11 cellular contexts compared by ENCODE assay signal in genomic region chr11:43992834-43993637, GRCh38. TPM values are rescaled to one million over a fixed set of nuclear protein-coding genes. Genes with fewer than 3 reads are reported as not detected.
DNase-seq lines count a peak whose midpoint lies in the region; ATAC-seq and TF ChIP-seq lines count a peak whose summit lies in the region.
"Had no signal": no experiment of that assay in that cellular context is flagged by ENCODE, and none has a peak within 500 bp of the region (broad histone marks: within the 10 kb centered on the region; RNA-seq: fewer than 3 reads in every experiment).

No MANE protein-coding gene starts in this region.

- H3K36me3 ChIP-seq in SK-N-SH (replicated peaks in 1 of 2; ENCODE audit: control insufficient read depth in 1 of 2, insufficient read depth in 2 of 2, low read length in 1 of 2) (no peaks in the 10 kb centered on the region), liver (ENCODE audit: control insufficient read depth in 4 of 4, insufficient read depth in 3 of 4, low read depth in 1 of 4, low read length in 3 of 4) (no peaks in the 10 kb centered on the region), upper lobe of right lung (no peaks in the 10 kb centered on the region)

- no peaks in the 10 kb centered on the region for H4K20me1 ChIP-seq in SK-N-SH (ENCODE audit: insufficient read depth)

- H3K4me1 Mint-ChIP-seq in CD4-positive, alpha-beta T cell (ENCODE audit: low read depth) = no peaks in the 10 kb centered on the region
- peaks cover 5% of the 10 kb centered on the region for H3K4me1 Mint-ChIP-seq in activated T-cell treated with anti-CD3 and anti-CD28 coated beads, Interleukin-2, amount 50 U/mL, for 24 hours (ENCODE audit: low read depth)
- H3K4me1 Mint-ChIP-seq: activated B cell treated with CpG ODN at 0.5 μM for 24 hours had no signal

- intact Hi-C loops in upper lobe of right lung (cut with DNase I) = no loop called here
- intact Hi-C loops in CD4-positive, alpha-beta T cell (cut with DNase I, micrococcal nuclease) = no loop called here

- peak overlapping the region; percentile 24; the same call in 1 of the 2 replicates for H3K4me2 ChIP-seq in SK-N-SH

- H3K36me3 Mint-ChIP-seq in CD4-positive, alpha-beta T cell (ENCODE audit: low read depth) = no peaks in the 10 kb centered on the region
- no peaks in the 10 kb centered on the region for H3K36me3 Mint-ChIP-seq in activated T-cell treated with anti-CD3 and anti-CD28 coated beads, Interleukin-2, amount 50 U/mL, for 24 hours (ENCODE audit: low read depth)

- H3K4me3 ChIP-seq in SK-N-SH (ENCODE audit: low read depth in 2 of 2, low read length in 1 of 2) = 0 out of 4 replicates have a peak overlapping the region, but pooled peaks of 1 of the 2 experiments have one; percentile 6
- no peak overlapping the region for H3K4me3 ChIP-seq in liver (ENCODE audit: low read depth in 1 of 3, low read length in 3 of 3)
- H3K4me3 ChIP-seq in upper lobe of right lung = no peak overlapping the region

- H3F3A ChIP-seq in SK-N-SH (replicated peaks; ENCODE audit: insufficient read depth) = no peaks in the 10 kb centered on the region

- no peak overlapping the region for H2AFZ ChIP-seq in SK-N-SH (ENCODE audit: low read depth)

- CTCF ChIA-PET in SK-N-SH (lab: Yijun Ruan, JAX) = interaction anchor here (1.3 to 2.5 kb wide), 3 partner anchors 14 to 49 kb away, joined by 3 to 9 read pairs (median 3); no protein-coding TSS in a partner anchor
- CTCF ChIA-PET in CD4-positive, alpha-beta T cell (lab: Charles Lee) = interaction anchor here (0.7 kb wide), 1 partner anchor 23 kb away, joined by 3 read pairs; no protein-coding TSS in a partner anchor

- H3K4me1 ChIP-seq in SK-N-SH (ENCODE audit: control insufficient read depth in 1 of 2, insufficient read depth in 2 of 2, low read depth in 1 of 2, low read length in 1 of 2) (peaks cover 6 to 41% of the 10 kb centered on the region in 2 experiments; a peak in 3 of 4 replicates), liver (ENCODE audit: control insufficient read depth in 4 of 4, insufficient read depth in 4 of 4, low read length in 3 of 4) (peaks cover 0 to 8% (median 2%) of the 10 kb centered on the region in 4 donors), upper lobe of right lung (peaks cover 36% of the 10 kb centered on the region)

- ATAC-seq in SK-N-SH treated with all-trans-retinoic acid at 6 μM for 48 hours (no peak), upper lobe of right lung (peak; percentile 60)
- ATAC-seq in CD4-positive, alpha-beta T cell (ENCODE audit: poor library complexity) = no peak

- H3K27me3 Mint-ChIP-seq in CD4-positive, alpha-beta T cell = no peaks in the 10 kb centered on the region
- peaks cover 4% of the 10 kb centered on the region for H3K27me3 Mint-ChIP-seq in activated T-cell treated with anti-CD3 and anti-CD28 coated beads, Interleukin-2, amount 50 U/mL, for 24 hours
- H3K27me3 Mint-ChIP-seq: activated B cell treated with CpG ODN at 0.5 μM for 24 hours had no signal

- TF ChIP-seq RAD21 in SK-N-SH (IDR thresholded peaks at IDR 0.05; ENCODE audit: low read length) = no peak
- no peak for TF ChIP-seq RAD21 in liver (IDR thresholded peaks at IDR 0.05)

- TF ChIP-seq EP300 in SK-N-SH (IDR thresholded peaks at IDR 0.05; ENCODE audit: borderline replicate concordance in 1 of 2, low read depth in 1 of 2, low read length in 1 of 2) = no peak

- TF ChIP-seq CTCF in SK-N-SH (IDR thresholded peaks at IDR 0.05) = no peak
- no peak for TF ChIP-seq CTCF in liver (IDR thresholded peaks at IDR 0.05; ENCODE audit: low read depth, low read length, missing input control)
- TF ChIP-seq CTCF in upper lobe of right lung (IDR thresholded peaks at IDR 0.05) = no peak
- TF ChIP-seq CTCF in CD4-positive, alpha-beta T cell (IDR thresholded peaks at IDR 0.05) = no peak

- no peaks in the 10 kb centered on the region for H3K9me3 Mint-ChIP-seq in CD4-positive, alpha-beta T cell
- H3K9me3 Mint-ChIP-seq in activated T-cell treated with anti-CD3 and anti-CD28 coated beads, Interleukin-2, amount 50 U/mL, for 24 hours = no peaks in the 10 kb centered on the region
- H3K9me3 Mint-ChIP-seq: activated B cell treated with CpG ODN at 0.5 μM for 24 hours had no signal

- no peaks in the 10 kb centered on the region for H3K9me2 ChIP-seq in SK-N-SH

- H3K4me3 Mint-ChIP-seq in CD4-positive, alpha-beta T cell = no peak overlapping the region
- H3K4me3 Mint-ChIP-seq in activated T-cell treated with anti-CD3 and anti-CD28 coated beads, Interleukin-2, amount 50 U/mL, for 24 hours = no peak overlapping the region
- H3K4me3 Mint-ChIP-seq: activated B cell treated with CpG ODN at 0.5 μM for 24 hours had no signal

- POLR2A ChIA-PET in SK-N-SH (lab: Yijun Ruan, JAX) = interaction anchor here (1.1 to 1.7 kb wide), 2 partner anchors 45 to 51 kb away, joined by 4 to 6 read pairs; partner anchors contain the start of gene C11orf96
- POLR2A ChIA-PET in CD4-positive, alpha-beta T cell (lab: Charles Lee) = no interaction called here

- no peak overlapping the region for H3K27ac Mint-ChIP-seq in CD4-positive, alpha-beta T cell
- no peak overlapping the region for H3K27ac Mint-ChIP-seq in activated T-cell treated with anti-CD3 and anti-CD28 coated beads, Interleukin-2, amount 50 U/mL, for 24 hours
- H3K27ac Mint-ChIP-seq: activated B cell treated with CpG ODN at 0.5 μM for 24 hours had no signal

- DNase-seq in SK-N-SH (no peak), anterior cingulate cortex (lab: John Stamatoyannopoulos, UW) (peak in 33 of 58 donors; percentile 11 to 77 (median 32)), upper lobe of right lung (no peak), NCI-H2227 (lab: John Stamatoyannopoulos, UW; ENCODE audit: unreplicated experiment) (no peak)
- DNase-seq in CD4-positive, alpha-beta T cell = no peak
- DNase-seq in activated T-cell treated with anti-CD3 and anti-CD28 coated beads, Interleukin-2, amount 50 U/mL, for 24 hours = no peak
- DNase-seq: activated B cell treated with CpG ODN at 0.5 μM for 24 hours, NCI-H146 had no signal

- H3K9me3 ChIP-seq in SK-N-SH = no peaks in the 10 kb centered on the region
- no peaks in the 10 kb centered on the region for H3K9me3 ChIP-seq in liver (ENCODE audit: control insufficient read depth in 4 of 4, low read length in 3 of 4)
- no peaks in the 10 kb centered on the region for H3K9me3 ChIP-seq in upper lobe of right lung
- H3K9me3 ChIP-seq in CD4-positive, alpha-beta T cell (ENCODE audit: control insufficient read depth, low read length) = no peaks in the 10 kb centered on the region

- no peaks in the 10 kb centered on the region for H3K27me3 ChIP-seq in SK-N-SH (ENCODE audit: insufficient read depth)
- H3K27me3 ChIP-seq in liver (ENCODE audit: control insufficient read depth in 4 of 4, insufficient read depth in 4 of 4, low read length in 3 of 4) = no peaks in the 10 kb centered on the region
- no peaks in the 10 kb centered on the region for H3K27me3 ChIP-seq in upper lobe of right lung
- H3K27me3 ChIP-seq in CD4-positive, alpha-beta T cell (ENCODE audit: control insufficient read depth, insufficient read depth, low read length) = no peaks in the 10 kb centered on the region

- no peaks in the 10 kb centered on the region for H3K79me2 ChIP-seq in SK-N-SH (ENCODE audit: insufficient read depth)

- H3K9ac ChIP-seq in SK-N-SH (no peak overlapping the region), liver (ENCODE audit: low read depth in 1 of 2, low read length in 2 of 2) (no peak overlapping the region)

- 52% methylated on average over 11 of the region's 14 CpGs for WGBS in SK-N-SH (ENCODE audit: low lambda C conversion rate)
- 44% methylated on average over 14 of the region's 14 CpGs for WGBS in liver

- H3K27ac ChIP-seq in SK-N-SH (ENCODE audit: low read depth in 2 of 2, low read length in 1 of 2) = peak overlapping the region in 1 of 2 experiments; percentile 12; a peak in 1 of 4 replicates
- peak overlapping the region; percentile 51 to 55 for H3K27ac ChIP-seq in liver (ENCODE audit: low read depth in 1 of 2, low read length in 2 of 2)
- peak overlapping the region; percentile 80 for H3K27ac ChIP-seq in upper lobe of right lung
- H3K27ac ChIP-seq in CD4-positive, alpha-beta T cell (ENCODE audit: low read depth, low read length) = no peak overlapping the region
- H3K27ac ChIP-seq: C4-2B had no signal

TF ChIP-seq in liver, 16 proteins besides CTCF, POLR2A, EP300 and RAD21 (continues in another document):
- no peak for TF ChIP-seq HNF4A (conservative IDR thresholded peaks at IDR 0.05)
- TF ChIP-seq RXRA (IDR thresholded peaks at IDR 0.05) = no peak
- no peak for TF ChIP-seq REST (IDR thresholded peaks at IDR 0.05)

RNA-seq across cellular contexts. Expression of gene C11orf96, which starts 50.6 kb away (rescaled TPM):
- 11.1 and 18.0 TPM in 2 replicates for polyA plus RNA-seq in SK-N-SH (2012; rRNA removed)
- polyA plus RNA-seq in SK-N-SH (2012; cell fraction: cytosol; rRNA removed) = 14.6 and 28.5 TPM in 2 replicates
- 20.2 and 38.7 TPM in 2 replicates for polyA plus RNA-seq in SK-N-SH (2012; cell fraction: nucleus; rRNA removed)
- total RNA-seq in liver = 10 to 100 TPM in 1 of 2 donors, 1 to 10 TPM in 1; 4.3 to 18.5 TPM
- polyA plus RNA-seq in liver = 10 to 100 TPM in 1 of 2 donors, 1 to 10 TPM in 1; 2.5 to 13.5 TPM
- 139 TPM for total RNA-seq in upper lobe of right lung
- total RNA-seq in CD4-positive, alpha-beta T cell = not detected
- total RNA-seq: activated B cell treated with CpG ODN at 0.5 μM for 24 hours had no signal

RNA-seq across cellular contexts. Expression of gene ACCSL, which starts 54.7 kb away (rescaled TPM):
- polyA plus RNA-seq in SK-N-SH (2012; rRNA removed) = not detected in 2 replicates
- not detected in 2 replicates for polyA plus RNA-seq in SK-N-SH (2012; cell fraction: cytosol; rRNA removed)
- polyA plus RNA-seq in SK-N-SH (2012; cell fraction: nucleus; rRNA removed) = not detected in 2 replicates
- under 1 TPM in 1 of 2 donors, not detected in 1; 0.09 TPM for total RNA-seq in liver
- polyA plus RNA-seq in liver = not detected
- not detected for total RNA-seq in upper lobe of right lung
- not detected for total RNA-seq in CD4-positive, alpha-beta T cell
- total RNA-seq: activated B cell treated with CpG ODN at 0.5 μM for 24 hours had no signal

Comparison
In these comparisons a context has a peak if more than half of its experiments do, and no peak if none do; other contexts are left out.
1. DNase-seq: peak in anterior cingulate cortex (33 of 58); none in SK-N-SH (single experiment), upper lobe of right lung (single experiment), NCI-H2227 (single experiment), CD4-positive, alpha-beta T cell (0 of 10) and activated T-cell treated with anti-CD3 and anti-CD28 coated beads, Interleukin-2, amount 50 U/mL, for 24 hours (single experiment).